Comparison of ENCODE assay signal across 10 cellular contexts in the genomic region with DNA sequence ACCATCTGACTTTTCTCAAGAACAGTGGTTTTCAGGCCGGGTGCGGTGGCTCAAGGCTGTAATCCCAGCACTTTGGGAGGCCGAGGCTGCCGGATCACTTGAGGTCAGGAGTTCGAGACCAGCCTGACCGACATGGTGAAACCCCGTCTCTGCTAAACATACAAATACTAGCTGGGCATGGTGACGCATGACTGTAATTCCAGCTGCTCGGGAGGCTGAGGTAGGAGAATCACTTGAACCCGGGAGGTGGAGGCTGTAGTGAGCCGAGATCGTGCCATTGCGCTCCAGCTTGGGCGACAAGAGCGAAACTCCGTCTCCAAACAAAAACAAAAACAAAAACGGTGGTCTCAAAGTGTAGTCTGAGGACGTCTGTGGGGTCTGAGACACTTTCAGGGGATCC. TPM values are rescaled to one million over a fixed set of nuclear protein-coding genes. Genes with fewer than 3 reads are reported as not detected.
DNase-seq lines count a peak whose midpoint lies in the region; ATAC-seq and TF ChIP-seq lines count a peak whose summit lies in the region.
"Not testable (repeated sequence)": the region's sequence is repeated elsewhere in the genome, so short reads cannot be mapped to it uniquely, and the experiment has no call there.
"Had no signal": no experiment of that assay in that cellular context is flagged by ENCODE, and none has a peak within 500 bp of the region (broad histone marks: within the 10 kb centered on the region; RNA-seq: fewer than 3 reads in every experiment).

No MANE protein-coding gene starts in this region.

- H3K4me3 ChIP-seq in GM12864 (ENCODE audit: low read depth, low read length) (peak overlapping the region; percentile 62; the same call in 1 of the 2 replicates), NT2/D1 (ENCODE audit: insufficient read length, low read depth) (peak overlapping the region; percentile 71), fibroblast of mammary gland (ENCODE audit: control insufficient read depth, low read depth, low read length) (peak overlapping the region; percentile 98), psoas muscle (peak overlapping the region; percentile 85)

- peak overlapping the region; percentile 29 for H3K27ac Mint-ChIP-seq in activated CD4-positive, alpha-beta memory T cell treated with anti-CD3 and anti-CD28 coated beads for 36 hours
- peak overlapping the region in 4 of 5 experiments; percentile 21 to 65 (median 47) for H3K27ac Mint-ChIP-seq in brain
- H3K27ac Mint-ChIP-seq in memory B cell: peak overlapping the region; percentile 65

- H3K4me1 ChIP-seq in NT2/D1 (ENCODE audit: insufficient read depth, insufficient read length); psoas muscle: not testable (repeated sequence)

- CTCF ChIA-PET in activated CD4-positive, alpha-beta memory T cell treated with anti-CD3 and anti-CD28 coated beads for 36 hours (lab: Charles Lee): interaction anchor here (0.8 to 2.0 kb wide), 4 partner anchors 112 to 353 kb away, joined by 3 to 18 read pairs (median 4); a partner anchor contains a TSS

- H3K36me3 Mint-ChIP-seq in activated CD4-positive, alpha-beta memory T cell treated with anti-CD3 and anti-CD28 coated beads for 36 hours: peaks cover 16% of the 10 kb centered on the region
- peaks cover 13% of the 10 kb centered on the region for H3K36me3 Mint-ChIP-seq in brain
- not testable (repeated sequence) for H3K36me3 Mint-ChIP-seq in memory B cell

- POLR2A ChIA-PET in activated CD4-positive, alpha-beta memory T cell treated with anti-CD3 and anti-CD28 coated beads for 36 hours (lab: Charles Lee): not testable (repeated sequence)

- not testable (repeated sequence) for DNase-seq in GM12864 (ENCODE audit: low read depth); NT2/D1 (ENCODE audit: low read depth, low spot score); activated CD4-positive, alpha-beta memory T cell treated with anti-CD3 and anti-CD28 coated beads for 36 hours; fibroblast of mammary gland (ENCODE audit: low read depth); memory B cell (ENCODE audit: low spot score in 2 of 2); psoas muscle

- intact Hi-C loops in activated CD4-positive, alpha-beta memory T cell treated with anti-CD3 and anti-CD28 coated beads for 36 hours (cut with micrococcal nuclease): loop anchor here (5.0 kb wide), 3 partner anchors 294 to 434 kb away; a partner anchor contains a TSS
- intact Hi-C loops in psoas muscle (cut with DNase I): loop anchor here (5.0 kb wide), 1 partner anchor 294 kb away; a partner anchor contains a TSS

- peak overlapping the region; percentile 71 for H3K4me3 Mint-ChIP-seq in activated CD4-positive, alpha-beta memory T cell treated with anti-CD3 and anti-CD28 coated beads for 36 hours
- H3K4me3 Mint-ChIP-seq in brain (peak overlapping the region; percentile 88 to 99 (median 97)), memory B cell (peak overlapping the region; percentile 70)

- not testable (repeated sequence) for H3K27me3 Mint-ChIP-seq in activated CD4-positive, alpha-beta memory T cell treated with anti-CD3 and anti-CD28 coated beads for 36 hours; brain; memory B cell

- WGBS in psoas muscle, 3 donors: 79 to 88% (median 81%) methylated on average over 18 of the region's 18 CpGs

- H3K27ac ChIP-seq in 22Rv1 (peak overlapping the region; percentile 86; the same call in 1 of the 2 replicates), psoas muscle (peak overlapping the region; percentile 83)

- peaks cover 36% of the 10 kb centered on the region for H3K4me1 Mint-ChIP-seq in activated CD4-positive, alpha-beta memory T cell treated with anti-CD3 and anti-CD28 coated beads for 36 hours (ENCODE audit: low read depth)
- peaks cover 37% of the 10 kb centered on the region for H3K4me1 Mint-ChIP-seq in brain
- not testable (repeated sequence) for H3K4me1 Mint-ChIP-seq in memory B cell

- TF ChIP-seq CTCF in 22Rv1 (IDR thresholded peaks at IDR 0.05); GM12864 (IDR thresholded peaks at IDR 0.05; ENCODE audit: low read depth, low read length, missing control alignments); brain (conservative IDR thresholded peaks at IDR 0.05); fibroblast of mammary gland (conservative IDR thresholded peaks at IDR 0.05; ENCODE audit: control insufficient read depth, insufficient read depth, low read depth, low read length); psoas muscle (IDR thresholded peaks at IDR 0.05): not testable (repeated sequence)

- not testable (repeated sequence) for ATAC-seq in memory B cell (ENCODE audit: low read depth); psoas muscle

- H3K36me3 ChIP-seq in NT2/D1 (ENCODE audit: insufficient read depth, insufficient read length, low read length): peaks cover 18% of the 10 kb centered on the region
- H3K36me3 ChIP-seq in psoas muscle (ENCODE audit: insufficient read depth in 1 of 2, low read depth in 1 of 2): peaks cover 3 to 28% of the 10 kb centered on the region in 2 donors

- H3K9ac ChIP-seq in NT2/D1 (ENCODE audit: insufficient read length, low read depth): peak overlapping the region; percentile 70

- not testable (repeated sequence) for H3K9me3 ChIP-seq in NT2/D1 (ENCODE audit: insufficient read depth, low read length); psoas muscle

- not testable (repeated sequence) for H3K9me3 Mint-ChIP-seq in activated CD4-positive, alpha-beta memory T cell treated with anti-CD3 and anti-CD28 coated beads for 36 hours; brain; memory B cell

- H3K27me3 ChIP-seq in NT2/D1 (ENCODE audit: insufficient read depth, insufficient read length); psoas muscle (ENCODE audit: insufficient read depth in 3 of 3, low read length in 2 of 3): not testable (repeated sequence)

RNA-seq across cellular contexts. Expression of a gene that starts 1.2 kb away (rescaled TPM):
- total RNA-seq in activated CD4-positive, alpha-beta memory T cell treated with anti-CD3 and anti-CD28 coated beads for 36 hours: 10 to 100 TPM; 38.6 to 40.3 TPM
- 33.6 TPM for polyA plus RNA-seq in brain (ENCODE audit: insufficient read depth, low read depth, low replicate concordance)
- 10 to 100 TPM; 40.3 to 57.4 (median 53.1) TPM for total RNA-seq in psoas muscle
- polyA plus RNA-seq in psoas muscle: 100 to 1,000 TPM in 1 of 3 donors, 10 to 100 TPM in 2; 48.5 to 110 (median 59.0) TPM

RNA-seq across cellular contexts. Expression of a gene that starts 21.7 kb away (rescaled TPM):
- total RNA-seq in activated CD4-positive, alpha-beta memory T cell treated with anti-CD3 and anti-CD28 coated beads for 36 hours: 1 to 10 TPM; 1.9 to 2.3 TPM
- polyA plus RNA-seq in brain (ENCODE audit: insufficient read depth, low read depth, low replicate concordance) (0.61 TPM), psoas muscle (under 1 TPM; 0.26 to 0.79 (median 0.34) TPM)
- total RNA-seq in psoas muscle: 1 to 10 TPM; 1.1 to 3.4 (median 1.9) TPM

RNA-seq across cellular contexts. Expression of a gene that starts 43.3 kb away (rescaled TPM):
- total RNA-seq in activated CD4-positive, alpha-beta memory T cell treated with anti-CD3 and anti-CD28 coated beads for 36 hours: not detected
- polyA plus RNA-seq in brain (ENCODE audit: insufficient read depth, low read depth, low replicate concordance) (0.20 TPM), psoas muscle (not detected)
- not detected for total RNA-seq in psoas muscle
- total RNA-seq: SK-MEL-5, transverse colon had no signal
